8 cellular contexts compared by ENCODE assay signal in genomic region chr9:113657765-113658564, GRCh38.
DNase-seq lines count a peak whose midpoint lies in the region; ATAC-seq and TF ChIP-seq lines count a peak whose summit lies in the region.

No MANE protein-coding gene starts in this region.

- DNase-seq in NCI-H2227 treated with DMSO at 0.1 percent for 48 hours (lab: John Stamatoyannopoulos, UW) (peak; percentile 72), activated B cell treated with CpG ODN at 0.5 μM for 24 hours (peak; percentile 74), cardiac fibroblast (ENCODE audit: low read depth in 2 of 2) (peak; percentile 88 to 89), kidney epithelial cell (ENCODE audit: low read depth) (peak; percentile 45)
- DNase-seq in stimulated activated CD4-positive, alpha-beta T cell treated with anti-CD3 and anti-CD28 coated beads, Interleukin-2, amount 100 ng/mL, for 4 hours (ENCODE audit: low read depth) = peak; percentile 59

- no peaks in the 10 kb centered on the region for H3K9me3 Mint-ChIP-seq in activated B cell treated with CpG ODN at 0.5 μM for 24 hours

- POLR2A ChIA-PET in activated B cell treated with CpG ODN at 0.5 μM for 24 hours (lab: Charles Lee) = interaction anchor here (1.0 to 1.2 kb wide), 2 partner anchors 66 to 383 kb away, joined by 5 to 6 read pairs; no protein-coding TSS in a partner anchor

- H3K4me3 Mint-ChIP-seq in activated B cell treated with CpG ODN at 0.5 μM for 24 hours = no peak overlapping the region

- ATAC-seq in GM18511 (IDR thresholded peaks at IDR 0.05; ENCODE audit: unreplicated experiment) = peak; percentile 83
- ATAC-seq in HG03095 (IDR thresholded peaks at IDR 0.05; ENCODE audit: unreplicated experiment) = peak; percentile 78
- peak; percentile 97 for ATAC-seq in activated B cell treated with CpG ODN at 0.5 μM for 24 hours (ENCODE audit: low read depth)

- H3K27ac Mint-ChIP-seq in activated B cell treated with CpG ODN at 0.5 μM for 24 hours = no peak overlapping the region

- intact Hi-C loops in activated B cell treated with CpG ODN at 0.5 μM for 24 hours (cut with micrococcal nuclease) = loop anchor here (1.0 to 5.0 kb wide), 8 partner anchors 36 to 731 kb away; partner anchors contain the start of gene ALAD

- H3K4me3 ChIP-seq in ACC112 (ENCODE audit: low read depth, low read length) = no peak overlapping the region
- H3K4me3 ChIP-seq in cardiac fibroblast (replicated peaks in 1 of 2; ENCODE audit: low read depth in 2 of 2, low read length in 2 of 2) = no peak overlapping the region
- no peak overlapping the region for H3K4me3 ChIP-seq in kidney epithelial cell (ENCODE audit: low read depth, low read length)

- CTCF ChIA-PET in activated B cell treated with CpG ODN at 0.5 μM for 24 hours (lab: Charles Lee) = interaction anchor here (0.5 to 9.5 kb wide), 23 partner anchors 8 to 695 kb away, joined by 3 to 321 read pairs (median 3); partner anchors contain the start of genes ALAD, CDC26, POLE3 and PRPF4

- H3K36me3 ChIP-seq in ACC112 (ENCODE audit: insufficient read depth, low read length) (no peaks in the 10 kb centered on the region), kidney epithelial cell (ENCODE audit: control insufficient read depth, insufficient read depth, low read length) (no peaks in the 10 kb centered on the region)

- H3K27ac ChIP-seq in ACC112 (ENCODE audit: low read depth, low read length) = no peak overlapping the region

- H2AFZ ChIP-seq in ACC112 (ENCODE audit: low read length, unreplicated experiment) = peak overlapping the region; percentile 57

- no peaks in the 10 kb centered on the region for H3K79me2 ChIP-seq in ACC112 (ENCODE audit: control insufficient read depth, insufficient read depth, low read length, unreplicated experiment)

- H3K27me3 ChIP-seq in ACC112 (ENCODE audit: insufficient read depth, low read length) (peaks cover 17% of the 10 kb centered on the region), kidney epithelial cell (ENCODE audit: control insufficient read depth, insufficient read depth, low read length) (peaks cover 6% of the 10 kb centered on the region)

- no peaks in the 10 kb centered on the region for H3K4me1 ChIP-seq in ACC112 (ENCODE audit: control insufficient read depth, insufficient read depth, low read length, unreplicated experiment)

- H3K36me3 Mint-ChIP-seq in activated B cell treated with CpG ODN at 0.5 μM for 24 hours (ENCODE audit: low read depth) = no peaks in the 10 kb centered on the region

- peak; percentile 84 for TF ChIP-seq CTCF in activated B cell treated with CpG ODN at 0.5 μM for 24 hours (IDR thresholded peaks at IDR 0.05)
- TF ChIP-seq CTCF in cardiac fibroblast (IDR thresholded peaks at IDR 0.05; ENCODE audit: low read depth, low read length) = peak; percentile 98
- peak; percentile 96 for TF ChIP-seq CTCF in kidney epithelial cell (IDR thresholded peaks at IDR 0.05; ENCODE audit: insufficient read depth, low read length, poor library complexity, severe bottlenecking)

- peaks cover 16% of the 10 kb centered on the region for H3K27me3 Mint-ChIP-seq in activated B cell treated with CpG ODN at 0.5 μM for 24 hours

- H3K4me1 Mint-ChIP-seq in activated B cell treated with CpG ODN at 0.5 μM for 24 hours = no peaks in the 10 kb centered on the region
